10 cellular contexts compared by ENCODE assay signal in the genomic region with DNA sequence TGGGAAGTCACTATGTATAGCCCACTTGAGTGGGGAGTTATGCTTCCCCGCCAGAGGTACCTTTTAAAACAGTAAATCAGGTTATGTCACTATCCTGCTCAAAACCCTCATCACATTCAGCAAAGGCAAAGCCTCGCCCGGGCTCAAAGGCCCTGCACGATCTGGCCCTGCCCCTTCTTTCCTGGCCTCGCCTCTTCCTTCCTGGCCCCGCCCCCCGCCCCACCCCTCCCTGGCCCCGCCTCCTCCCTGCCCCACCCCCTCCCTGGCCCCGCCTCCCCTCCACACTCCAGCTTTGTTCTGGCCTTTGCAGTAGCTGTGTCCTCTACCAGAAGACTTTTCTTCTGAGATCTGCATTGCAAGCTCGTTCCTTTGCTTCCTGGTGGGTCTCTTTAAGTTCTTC. TPM values are rescaled to one million over a fixed set of nuclear protein-coding genes. Genes with fewer than 3 reads are reported as not detected.
DNase-seq lines count a peak whose midpoint lies in the region; ATAC-seq and TF ChIP-seq lines count a peak whose summit lies in the region.
"Had no signal": no experiment of that assay in that cellular context is flagged by ENCODE, and none has a peak within 500 bp of the region (broad histone marks: within the 10 kb centered on the region; RNA-seq: fewer than 3 reads in every experiment).

No MANE protein-coding gene starts in this region.

- H3K4me1 ChIP-seq in spleen (peaks cover 4 to 54% (median 43%) of the 10 kb centered on the region in 6 donors), tibial nerve (peaks cover 0 to 18% (median 3%) of the 10 kb centered on the region in 4 donors)
- H3K4me1 ChIP-seq: SJSA1 had no signal

- ATAC-seq in SK-N-SH treated with all-trans-retinoic acid at 6 μM for 48 hours (0 out of 3 replicates have a peak, but pooled peaks have one; percentile 8), HG03025 (IDR thresholded peaks at IDR 0.05; ENCODE audit: low FRiP score, unreplicated experiment) (no peak)

- H3K36me3 ChIP-seq in spleen (peaks cover 0 to 32% (median 5%) of the 10 kb centered on the region in 6 donors), tibial nerve (peaks cover 0 to 40% (median 0%) of the 10 kb centered on the region in 3 donors)

- H3K4me3 ChIP-seq in spleen (no peak overlapping the region), tibial nerve (no peak overlapping the region)
- H3K4me3 ChIP-seq: SJSA1, thyroid gland had no signal

- TF ChIP-seq POLR2A in spleen (IDR thresholded peaks at IDR 0.05) (no peak), tibial nerve (IDR thresholded peaks at IDR 0.05) (no peak)

- intact Hi-C loops in spleen (cut with DNase I; ENCODE audit: low total_unique reads) = no loop called here

- H3K27ac ChIP-seq in spleen (peak overlapping the region in 2 of 8 donors; percentile 34 to 36), tibial nerve (no peak overlapping the region)
- H3K27ac ChIP-seq: SJSA1, thyroid gland had no signal

- TF ChIP-seq EP300 in tibial nerve (IDR thresholded peaks at IDR 0.05) = no peak

- no peaks in the 10 kb centered on the region for H3K9me3 ChIP-seq in spleen
- no peaks in the 10 kb centered on the region for H3K9me3 ChIP-seq in tibial nerve
- H3K9me3 ChIP-seq: SJSA1, thyroid gland had no signal

- TF ChIP-seq CTCF in spleen (IDR thresholded peaks at IDR 0.05 in 8 of 11, conservative IDR thresholded peaks at IDR 0.05 in 3 of 11) = no peak
- no peak for TF ChIP-seq CTCF in tibial nerve (IDR thresholded peaks at IDR 0.05)

- WGBS in spleen, 5 donors = 17 to 23% (median 19%) methylated on average over 6 to 10 of the region's 10 CpGs
- 22 to 24% methylated on average over 9 to 10 of the region's 10 CpGs for WGBS in tibial nerve, 2 donors

- DNase-seq in activated T-cell treated with anti-CD3 and anti-CD28 coated beads for 1 hour (ENCODE audit: low read depth) (peak; percentile 12), activated T-cell treated with anti-CD3 and anti-CD28 coated beads for 4 hours (no peak), dermis blood vessel endothelial cell (peak; percentile 74), spleen (peak; percentile 76), mucosa of gallbladder (ENCODE audit: low spot score) (no peak), tibial nerve (ENCODE audit: low spot score in 2 of 2) (no peak)

- peaks cover 0 to 12% (median 0%) of the 10 kb centered on the region in 7 donors for H3K27me3 ChIP-seq in spleen (replicated peaks in 1 of 7)
- peaks cover 0 to 10% of the 10 kb centered on the region in 2 donors for H3K27me3 ChIP-seq in tibial nerve
- H3K27me3 ChIP-seq: SJSA1, thyroid gland had no signal

TF ChIP-seq in SK-N-SH treated with all-trans-retinoic acid at 6 μM for 48 hours, 23 proteins besides CTCF, POLR2A, EP300 and RAD21 (continues in another document):
- no peak for TF ChIP-seq ARNTL (CRISPR knock-in tag; IDR thresholded peaks at IDR 0.05; ENCODE audit: borderline replicate concordance, low read depth)
- TF ChIP-seq, protein P1, sequence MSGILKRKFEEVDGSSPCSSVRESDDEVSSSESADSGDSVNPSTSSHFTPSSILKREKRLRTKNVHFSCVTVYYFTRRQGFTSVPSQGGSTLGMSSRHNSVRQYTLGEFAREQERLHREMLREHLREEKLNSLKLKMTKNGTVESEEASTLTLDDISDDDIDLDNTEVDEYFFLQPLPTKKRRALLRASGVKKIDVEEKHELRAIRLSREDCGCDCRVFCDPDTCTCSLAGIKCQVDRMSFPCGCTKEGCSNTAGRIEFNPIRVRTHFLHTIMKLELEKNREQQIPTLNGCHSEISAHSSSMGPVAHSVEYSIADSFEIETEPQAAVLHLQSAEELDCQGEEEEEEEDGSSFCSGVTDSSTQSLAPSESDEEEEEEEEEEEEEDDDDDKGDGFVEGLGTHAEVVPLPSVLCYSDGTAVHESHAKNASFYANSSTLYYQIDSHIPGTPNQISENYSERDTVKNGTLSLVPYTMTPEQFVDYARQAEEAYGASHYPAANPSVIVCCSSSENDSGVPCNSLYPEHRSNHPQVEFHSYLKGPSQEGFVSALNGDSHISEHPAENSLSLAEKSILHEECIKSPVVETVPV (CRISPR knock-in tag; IDR thresholded peaks at IDR 0.05) = no peak
- no peak for TF ChIP-seq ESRRG (CRISPR knock-in tag; IDR thresholded peaks at IDR 0.05)
- no peak for TF ChIP-seq ISL1 (CRISPR knock-in tag; IDR thresholded peaks at IDR 0.05)
- TF ChIP-seq ZNF70 (CRISPR knock-in tag; IDR thresholded peaks at IDR 0.05) = no peak
- TF ChIP-seq, protein P2, sequence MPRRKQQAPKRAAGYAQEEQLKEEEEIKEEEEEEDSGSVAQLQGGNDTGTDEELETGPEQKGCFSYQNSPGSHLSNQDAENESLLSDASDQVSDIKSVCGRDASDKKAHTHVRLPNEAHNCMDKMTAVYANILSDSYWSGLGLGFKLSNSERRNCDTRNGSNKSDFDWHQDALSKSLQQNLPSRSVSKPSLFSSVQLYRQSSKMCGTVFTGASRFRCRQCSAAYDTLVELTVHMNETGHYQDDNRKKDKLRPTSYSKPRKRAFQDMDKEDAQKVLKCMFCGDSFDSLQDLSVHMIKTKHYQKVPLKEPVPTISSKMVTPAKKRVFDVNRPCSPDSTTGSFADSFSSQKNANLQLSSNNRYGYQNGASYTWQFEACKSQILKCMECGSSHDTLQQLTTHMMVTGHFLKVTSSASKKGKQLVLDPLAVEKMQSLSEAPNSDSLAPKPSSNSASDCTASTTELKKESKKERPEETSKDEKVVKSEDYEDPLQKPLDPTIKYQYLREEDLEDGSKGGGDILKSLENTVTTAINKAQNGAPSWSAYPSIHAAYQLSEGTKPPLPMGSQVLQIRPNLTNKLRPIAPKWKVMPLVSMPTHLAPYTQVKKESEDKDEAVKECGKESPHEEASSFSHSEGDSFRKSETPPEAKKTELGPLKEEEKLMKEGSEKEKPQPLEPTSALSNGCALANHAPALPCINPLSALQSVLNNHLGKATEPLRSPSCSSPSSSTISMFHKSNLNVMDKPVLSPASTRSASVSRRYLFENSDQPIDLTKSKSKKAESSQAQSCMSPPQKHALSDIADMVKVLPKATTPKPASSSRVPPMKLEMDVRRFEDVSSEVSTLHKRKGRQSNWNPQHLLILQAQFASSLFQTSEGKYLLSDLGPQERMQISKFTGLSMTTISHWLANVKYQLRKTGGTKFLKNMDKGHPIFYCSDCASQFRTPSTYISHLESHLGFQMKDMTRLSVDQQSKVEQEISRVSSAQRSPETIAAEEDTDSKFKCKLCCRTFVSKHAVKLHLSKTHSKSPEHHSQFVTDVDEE (CRISPR knock-in tag; IDR thresholded peaks at IDR 0.05) = no peak
- TF ChIP-seq TCF4 (CRISPR knock-in tag; IDR thresholded peaks at IDR 0.05; ENCODE audit: borderline replicate concordance) = no peak
- no peak for TF ChIP-seq BACH2 (CRISPR knock-in tag; IDR thresholded peaks at IDR 0.05; ENCODE audit: borderline replicate concordance)
- TF ChIP-seq RARB (CRISPR knock-in tag; IDR thresholded peaks at IDR 0.05) = no peak
- no peak for TF ChIP-seq ZFP30 (CRISPR knock-in tag; IDR thresholded peaks at IDR 0.05)
- TF ChIP-seq, protein P3, sequence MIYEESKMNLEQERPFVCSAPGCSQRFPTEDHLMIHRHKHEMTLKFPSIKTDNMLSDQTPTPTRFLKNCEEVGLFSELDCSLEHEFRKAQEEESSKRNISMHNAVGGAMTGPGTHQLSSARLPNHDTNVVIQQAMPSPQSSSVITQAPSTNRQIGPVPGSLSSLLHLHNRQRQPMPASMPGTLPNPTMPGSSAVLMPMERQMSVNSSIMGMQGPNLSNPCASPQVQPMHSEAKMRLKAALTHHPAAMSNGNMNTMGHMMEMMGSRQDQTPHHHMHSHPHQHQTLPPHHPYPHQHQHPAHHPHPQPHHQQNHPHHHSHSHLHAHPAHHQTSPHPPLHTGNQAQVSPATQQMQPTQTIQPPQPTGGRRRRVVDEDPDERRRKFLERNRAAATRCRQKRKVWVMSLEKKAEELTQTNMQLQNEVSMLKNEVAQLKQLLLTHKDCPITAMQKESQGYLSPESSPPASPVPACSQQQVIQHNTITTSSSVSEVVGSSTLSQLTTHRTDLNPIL (CRISPR knock-in tag; IDR thresholded peaks at IDR 0.05; ENCODE audit: low read depth) = no peak
- no peak for TF ChIP-seq ZNF8 (CRISPR knock-in tag; IDR thresholded peaks at IDR 0.05)
- no peak for TF ChIP-seq SNAI2 (CRISPR knock-in tag; IDR thresholded peaks at IDR 0.05)
- TF ChIP-seq TOX (CRISPR knock-in tag; IDR thresholded peaks at IDR 0.05; ENCODE audit: borderline replicate concordance) = no peak
- no peak for TF ChIP-seq ZNF565 (CRISPR knock-in tag; conservative IDR thresholded peaks at IDR 0.05; ENCODE audit: low read depth)
- TF ChIP-seq ZC3H10 (CRISPR knock-in tag; IDR thresholded peaks at IDR 0.05) = no peak
- TF ChIP-seq GLIS3 (CRISPR knock-in tag; IDR thresholded peaks at IDR 0.05) = no peak
- TF ChIP-seq, protein P4, sequence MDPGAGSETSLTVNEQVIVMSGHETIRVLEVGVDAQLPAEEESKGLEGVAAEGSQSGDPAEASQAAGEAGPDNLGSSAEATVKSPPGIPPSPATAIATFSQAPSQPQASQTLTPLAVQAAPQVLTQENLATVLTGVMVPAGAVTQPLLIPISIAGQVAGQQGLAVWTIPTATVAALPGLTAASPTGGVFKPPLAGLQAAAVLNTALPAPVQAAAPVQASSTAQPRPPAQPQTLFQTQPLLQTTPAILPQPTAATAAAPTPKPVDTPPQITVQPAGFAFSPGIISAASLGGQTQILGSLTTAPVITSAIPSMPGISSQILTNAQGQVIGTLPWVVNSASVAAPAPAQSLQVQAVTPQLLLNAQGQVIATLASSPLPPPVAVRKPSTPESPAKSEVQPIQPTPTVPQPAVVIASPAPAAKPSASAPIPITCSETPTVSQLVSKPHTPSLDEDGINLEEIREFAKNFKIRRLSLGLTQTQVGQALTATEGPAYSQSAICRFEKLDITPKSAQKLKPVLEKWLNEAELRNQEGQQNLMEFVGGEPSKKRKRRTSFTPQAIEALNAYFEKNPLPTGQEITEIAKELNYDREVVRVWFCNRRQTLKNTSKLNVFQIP (CRISPR knock-in tag; IDR thresholded peaks at IDR 0.05; ENCODE audit: borderline replicate concordance, low read depth) = no peak

RNA-seq across cellular contexts. Expression of a gene that starts 6.6 kb away (rescaled TPM):
- 0.05 and 0.17 TPM in 2 replicates for total RNA-seq in dermis blood vessel endothelial cell
- 1 to 10 TPM in 6 of 7 donors, under 1 TPM in 1; 0.94 to 1.9 (median 1.4) TPM for total RNA-seq in spleen
- polyA plus RNA-seq in spleen = 1 to 10 TPM; 1.3 to 4.3 (median 1.4) TPM
- 0.26 TPM for total RNA-seq in mucosa of gallbladder
- under 1 TPM in 1 of 4 donors, not detected in 3; 0.60 TPM for total RNA-seq in tibial nerve
- total RNA-seq: SJSA1 had no signal

RNA-seq across cellular contexts. Expression of a gene that starts 35.7 kb away (rescaled TPM):
- total RNA-seq in dermis blood vessel endothelial cell (81.9 and 125 TPM in 2 replicates), spleen (100 to 1,000 TPM in 1 of 7 donors, 10 to 100 TPM in 6; 78.5 to 105 (median 98.0) TPM), mucosa of gallbladder (62.9 TPM), tibial nerve (10 to 100 TPM; 51.1 to 65.9 (median 58.7) TPM)
- 10 to 100 TPM; 17.5 to 28.0 (median 25.7) TPM for polyA plus RNA-seq in spleen

Comparison
In these comparisons a context has a peak if more than half of its experiments do, and no peak if none do; other contexts are left out.
1. DNase-seq: peak in activated T-cell treated with anti-CD3 and anti-CD28 coated beads for 1 hour (single experiment), dermis blood vessel endothelial cell (single experiment) and spleen (single experiment); none in activated T-cell treated with anti-CD3 and anti-CD28 coated beads for 4 hours (single experiment), mucosa of gallbladder (single experiment) and tibial nerve (0 of 2).